ENCODE assay signal across 14 cellular contexts in the genomic region with DNA sequence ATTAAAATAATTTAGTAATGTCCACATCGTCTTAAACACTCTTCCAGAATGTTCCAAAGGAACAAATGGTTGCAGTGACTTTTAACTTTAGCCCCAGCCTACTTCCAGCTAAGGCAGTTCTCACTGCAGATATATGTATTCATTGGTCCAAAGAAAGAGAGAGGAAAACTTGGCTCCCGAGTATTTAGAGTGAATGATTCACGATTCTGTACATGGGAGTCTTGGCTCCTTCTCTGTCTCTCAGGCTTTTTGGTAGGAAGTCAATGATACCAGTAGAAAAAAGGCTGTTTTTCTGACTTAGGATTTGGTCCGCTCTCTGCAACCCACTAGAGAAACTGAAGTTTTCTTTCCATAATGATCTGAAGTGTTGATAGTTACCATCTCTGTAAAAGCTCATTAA. TPM values are rescaled to one million over a fixed set of nuclear protein-coding genes. Genes with fewer than 3 reads are reported as not detected.
DNase-seq lines count a peak whose midpoint lies in the region; ATAC-seq and TF ChIP-seq lines count a peak whose summit lies in the region.
"Had no signal": no experiment of that assay in that cellular context is flagged by ENCODE, and none has a peak within 500 bp of the region (broad histone marks: within the 10 kb centered on the region; RNA-seq: fewer than 3 reads in every experiment).

No MANE protein-coding gene starts in this region.

- no peaks in the 10 kb centered on the region for H3K27me3 Mint-ChIP-seq in WTC11 (ENCODE audit: low read depth)

- no peak overlapping the region for H3K4me3 ChIP-seq in fibroblast of the aortic adventitia (ENCODE audit: low read depth, low read length)
- H3K4me3 ChIP-seq in thyroid gland (replicated peaks in 1 of 3), result no peak overlapping the region
- H3K4me3 ChIP-seq: PC-9 had no signal

- peak overlapping the region in 2 of 3 donors; percentile 31 to 52 for H3K27ac ChIP-seq in thyroid gland
- H3K27ac ChIP-seq: KMS-11, PC-9 had no signal

- DNase-seq in AG08395 (ENCODE audit: low spot score) (peak; percentile 27), WTC11 (ENCODE audit: low spot score) (no peak), fibroblast of the aortic adventitia (ENCODE audit: low read depth) (peak; percentile 74), thyroid gland (no peak), DMS 273 (lab: John Stamatoyannopoulos, UW; ENCODE audit: unreplicated experiment) (no peak), medulla oblongata (ENCODE audit: extremely low spot score) (no peak), HK-2 (ENCODE audit: unreplicated experiment) (no peak)
- DNase-seq: C1 segment of cervical spinal cord, NCI-H1436, NCI-H2029, NCI-H2171, NCI-H510A treated with DMSO at 0.1 percent for 48 hours, PC-9 had no signal

- no peaks in the 10 kb centered on the region for H3K27me3 ChIP-seq in thyroid gland

- no peak overlapping the region for H3K4me3 Mint-ChIP-seq in WTC11

- H3K9me3 ChIP-seq in thyroid gland, result no peaks in the 10 kb centered on the region

- peaks cover 31 to 34% of the 10 kb centered on the region in 2 donors for H3K4me1 ChIP-seq in thyroid gland

- no peak for TF ChIP-seq POLR2A in thyroid gland (IDR thresholded peaks at IDR 0.05)

- ATAC-seq in WTC11, result no peak

- TF ChIP-seq CTCF in WTC11 (IDR thresholded peaks at IDR 0.05) (no peak), fibroblast of the aortic adventitia (IDR thresholded peaks at IDR 0.05; ENCODE audit: insufficient read depth, low read length) (no peak), thyroid gland (IDR thresholded peaks at IDR 0.05) (no peak)

- WGBS in thyroid gland, 2 donors, result 78 to 88% methylated on average over 4 of the region's 4 CpGs

- POLR2A ChIA-PET in WTC11 (lab: Charles Lee), result no interaction called here

- peak overlapping the region; percentile 24 for H3K27ac Mint-ChIP-seq in WTC11

- CTCF ChIA-PET in WTC11 (lab: Charles Lee), result no interaction called here

- intact Hi-C loops in thyroid gland (cut with DNase I), result no loop called here

- no peaks in the 10 kb centered on the region for H3K9me3 Mint-ChIP-seq in WTC11

- H3K36me3 ChIP-seq in thyroid gland, result no peaks in the 10 kb centered on the region

- peaks cover 42% of the 10 kb centered on the region for H3K4me1 Mint-ChIP-seq in WTC11

- peaks cover 12% of the 10 kb centered on the region for H3K36me3 Mint-ChIP-seq in WTC11

TF ChIP-seq in WTC11, 78 proteins besides CTCF, POLR2A, EP300 and RAD21 (continues in another document):
- TF ChIP-seq, protein P1, sequence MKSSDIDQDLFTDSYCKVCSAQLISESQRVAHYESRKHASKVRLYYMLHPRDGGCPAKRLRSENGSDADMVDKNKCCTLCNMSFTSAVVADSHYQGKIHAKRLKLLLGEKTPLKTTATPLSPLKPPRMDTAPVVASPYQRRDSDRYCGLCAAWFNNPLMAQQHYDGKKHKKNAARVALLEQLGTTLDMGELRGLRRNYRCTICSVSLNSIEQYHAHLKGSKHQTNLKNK (CRISPR knock-in tag; IDR thresholded peaks at IDR 0.05), result no peak
- TF ChIP-seq ZBTB21 (CRISPR knock-in tag; IDR thresholded peaks at IDR 0.05; ENCODE audit: borderline replicate concordance), result no peak
- TF ChIP-seq, protein P2, sequence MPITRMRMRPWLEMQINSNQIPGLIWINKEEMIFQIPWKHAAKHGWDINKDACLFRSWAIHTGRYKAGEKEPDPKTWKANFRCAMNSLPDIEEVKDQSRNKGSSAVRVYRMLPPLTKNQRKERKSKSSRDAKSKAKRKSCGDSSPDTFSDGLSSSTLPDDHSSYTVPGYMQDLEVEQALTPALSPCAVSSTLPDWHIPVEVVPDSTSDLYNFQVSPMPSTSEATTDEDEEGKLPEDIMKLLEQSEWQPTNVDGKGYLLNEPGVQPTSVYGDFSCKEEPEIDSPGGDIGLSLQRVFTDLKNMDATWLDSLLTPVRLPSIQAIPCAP (CRISPR knock-in tag; IDR thresholded peaks at IDR 0.05), result no peak
- no peak for TF ChIP-seq GTF2I (CRISPR knock-in tag; conservative IDR thresholded peaks at IDR 0.05)
- TF ChIP-seq, protein P3, sequence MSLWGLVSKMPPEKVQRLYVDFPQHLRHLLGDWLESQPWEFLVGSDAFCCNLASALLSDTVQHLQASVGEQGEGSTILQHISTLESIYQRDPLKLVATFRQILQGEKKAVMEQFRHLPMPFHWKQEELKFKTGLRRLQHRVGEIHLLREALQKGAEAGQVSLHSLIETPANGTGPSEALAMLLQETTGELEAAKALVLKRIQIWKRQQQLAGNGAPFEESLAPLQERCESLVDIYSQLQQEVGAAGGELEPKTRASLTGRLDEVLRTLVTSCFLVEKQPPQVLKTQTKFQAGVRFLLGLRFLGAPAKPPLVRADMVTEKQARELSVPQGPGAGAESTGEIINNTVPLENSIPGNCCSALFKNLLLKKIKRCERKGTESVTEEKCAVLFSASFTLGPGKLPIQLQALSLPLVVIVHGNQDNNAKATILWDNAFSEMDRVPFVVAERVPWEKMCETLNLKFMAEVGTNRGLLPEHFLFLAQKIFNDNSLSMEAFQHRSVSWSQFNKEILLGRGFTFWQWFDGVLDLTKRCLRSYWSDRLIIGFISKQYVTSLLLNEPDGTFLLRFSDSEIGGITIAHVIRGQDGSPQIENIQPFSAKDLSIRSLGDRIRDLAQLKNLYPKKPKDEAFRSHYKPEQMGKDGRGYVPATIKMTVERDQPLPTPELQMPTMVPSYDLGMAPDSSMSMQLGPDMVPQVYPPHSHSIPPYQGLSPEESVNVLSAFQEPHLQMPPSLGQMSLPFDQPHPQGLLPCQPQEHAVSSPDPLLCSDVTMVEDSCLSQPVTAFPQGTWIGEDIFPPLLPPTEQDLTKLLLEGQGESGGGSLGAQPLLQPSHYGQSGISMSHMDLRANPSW (CRISPR knock-in tag; conservative IDR thresholded peaks at IDR 0.05; ENCODE audit: low read depth), result no peak
- TF ChIP-seq ZNF396 (CRISPR knock-in tag; IDR thresholded peaks at IDR 0.05; ENCODE audit: borderline replicate concordance), result no peak
- TF ChIP-seq, protein P4, sequence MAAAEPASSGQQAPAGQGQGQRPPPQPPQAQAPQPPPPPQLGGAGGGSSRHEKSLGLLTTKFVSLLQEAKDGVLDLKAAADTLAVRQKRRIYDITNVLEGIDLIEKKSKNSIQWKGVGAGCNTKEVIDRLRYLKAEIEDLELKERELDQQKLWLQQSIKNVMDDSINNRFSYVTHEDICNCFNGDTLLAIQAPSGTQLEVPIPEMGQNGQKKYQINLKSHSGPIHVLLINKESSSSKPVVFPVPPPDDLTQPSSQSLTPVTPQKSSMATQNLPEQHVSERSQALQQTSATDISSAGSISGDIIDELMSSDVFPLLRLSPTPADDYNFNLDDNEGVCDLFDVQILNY (CRISPR knock-in tag; IDR thresholded peaks at IDR 0.05), result no peak
- TF ChIP-seq ELF4 (CRISPR knock-in tag; IDR thresholded peaks at IDR 0.05; ENCODE audit: low read depth), result no peak
- TF ChIP-seq, protein P5, sequence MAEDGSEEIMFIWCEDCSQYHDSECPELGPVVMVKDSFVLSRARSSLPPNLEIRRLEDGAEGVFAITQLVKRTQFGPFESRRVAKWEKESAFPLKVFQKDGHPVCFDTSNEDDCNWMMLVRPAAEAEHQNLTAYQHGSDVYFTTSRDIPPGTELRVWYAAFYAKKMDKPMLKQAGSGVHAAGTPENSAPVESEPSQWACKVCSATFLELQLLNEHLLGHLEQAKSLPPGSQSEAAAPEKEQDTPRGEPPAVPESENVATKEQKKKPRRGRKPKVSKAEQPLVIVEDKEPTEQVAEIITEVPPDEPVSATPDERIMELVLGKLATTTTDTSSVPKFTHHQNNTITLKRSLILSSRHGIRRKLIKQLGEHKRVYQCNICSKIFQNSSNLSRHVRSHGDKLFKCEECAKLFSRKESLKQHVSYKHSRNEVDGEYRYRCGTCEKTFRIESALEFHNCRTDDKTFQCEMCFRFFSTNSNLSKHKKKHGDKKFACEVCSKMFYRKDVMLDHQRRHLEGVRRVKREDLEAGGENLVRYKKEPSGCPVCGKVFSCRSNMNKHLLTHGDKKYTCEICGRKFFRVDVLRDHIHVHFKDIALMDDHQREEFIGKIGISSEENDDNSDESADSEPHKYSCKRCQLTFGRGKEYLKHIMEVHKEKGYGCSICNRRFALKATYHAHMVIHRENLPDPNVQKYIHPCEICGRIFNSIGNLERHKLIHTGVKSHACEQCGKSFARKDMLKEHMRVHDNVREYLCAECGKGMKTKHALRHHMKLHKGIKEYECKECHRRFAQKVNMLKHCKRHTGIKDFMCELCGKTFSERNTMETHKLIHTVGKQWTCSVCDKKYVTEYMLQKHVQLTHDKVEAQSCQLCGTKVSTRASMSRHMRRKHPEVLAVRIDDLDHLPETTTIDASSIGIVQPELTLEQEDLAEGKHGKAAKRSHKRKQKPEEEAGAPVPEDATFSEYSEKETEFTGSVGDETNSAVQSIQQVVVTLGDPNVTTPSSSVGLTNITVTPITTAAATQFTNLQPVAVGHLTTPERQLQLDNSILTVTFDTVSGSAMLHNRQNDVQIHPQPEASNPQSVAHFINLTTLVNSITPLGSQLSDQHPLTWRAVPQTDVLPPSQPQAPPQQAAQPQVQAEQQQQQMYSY (CRISPR knock-in tag; IDR thresholded peaks at IDR 0.05), result no peak
- TF ChIP-seq, protein P6, sequence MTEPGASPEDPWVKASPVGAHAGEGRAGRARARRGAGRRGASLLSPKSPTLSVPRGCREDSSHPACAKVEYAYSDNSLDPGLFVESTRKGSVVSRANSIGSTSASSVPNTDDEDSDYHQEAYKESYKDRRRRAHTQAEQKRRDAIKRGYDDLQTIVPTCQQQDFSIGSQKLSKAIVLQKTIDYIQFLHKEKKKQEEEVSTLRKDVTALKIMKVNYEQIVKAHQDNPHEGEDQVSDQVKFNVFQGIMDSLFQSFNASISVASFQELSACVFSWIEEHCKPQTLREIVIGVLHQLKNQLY (CRISPR knock-in tag; IDR thresholded peaks at IDR 0.05), result no peak
- TF ChIP-seq, protein P7, sequence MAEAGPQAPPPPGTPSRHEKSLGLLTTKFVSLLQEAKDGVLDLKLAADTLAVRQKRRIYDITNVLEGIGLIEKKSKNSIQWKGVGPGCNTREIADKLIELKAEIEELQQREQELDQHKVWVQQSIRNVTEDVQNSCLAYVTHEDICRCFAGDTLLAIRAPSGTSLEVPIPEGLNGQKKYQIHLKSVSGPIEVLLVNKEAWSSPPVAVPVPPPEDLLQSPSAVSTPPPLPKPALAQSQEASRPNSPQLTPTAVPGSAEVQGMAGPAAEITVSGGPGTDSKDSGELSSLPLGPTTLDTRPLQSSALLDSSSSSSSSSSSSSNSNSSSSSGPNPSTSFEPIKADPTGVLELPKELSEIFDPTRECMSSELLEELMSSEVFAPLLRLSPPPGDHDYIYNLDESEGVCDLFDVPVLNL (CRISPR knock-in tag; IDR thresholded peaks at IDR 0.05; ENCODE audit: borderline replicate concordance, low read depth), result no peak

RNA-seq across cellular contexts. Expression of a gene that starts 38.6 kb away (rescaled TPM):
- total RNA-seq in WTC11 (2021) (29.2 to 30.2 TPM (median 30.0 TPM) in 3 replicates), fibroblast of the aortic adventitia (ENCODE audit: low replicate concordance) (5.0 and 7.4 TPM in 2 replicates), thyroid gland (10 to 100 TPM in 3 of 4 donors, 1 to 10 TPM in 1; 9.4 to 18.0 (median 12.4) TPM)

Comparison
In these comparisons a context has a peak if more than half of its experiments do, and no peak if none do; other contexts are left out.
1. DNase-seq: peak in AG08395 (single experiment) and fibroblast of the aortic adventitia (single experiment); none in WTC11 (single experiment), thyroid gland (0 of 2), DMS 273 (single experiment), medulla oblongata (single experiment) and HK-2 (single experiment).